Comparison of ENCODE assay signal across 28 cellular contexts in genomic region chr19:3782330-3782729, GRCh38. TPM values are rescaled to one million over a fixed set of nuclear protein-coding genes. Genes with fewer than 3 reads are reported as not detected.
DNase-seq lines count a peak whose midpoint lies in the region; ATAC-seq, FAIRE-seq and TF ChIP-seq lines count a peak whose summit lies in the region.
"Had no signal": no experiment of that assay in that cellular context is flagged by ENCODE, and none has a peak within 500 bp of the region (broad histone marks: within the 10 kb centered on the region; RNA-seq: fewer than 3 reads in every experiment).

No MANE protein-coding gene starts in this region.

- H3K27me3 ChIP-seq in K562 (ENCODE audit: control insufficient read depth in 2 of 2, insufficient read depth in 2 of 2, low read length in 2 of 2) (no peaks in the 10 kb centered on the region), smooth muscle cell (ENCODE audit: low read depth) (peaks cover 34% of the 10 kb centered on the region)
- H3K27me3 ChIP-seq: SJCRH30 had no signal

- H3K4me3 Mint-ChIP-seq in natural killer cell (peak overlapping the region; percentile 14), nephron (peak overlapping the region; percentile 23 to 57 (median 50))
- no peak overlapping the region for H3K4me3 Mint-ChIP-seq in natural killer cell treated with Interleukin-12 subunit alpha and Interleukin-12 subunit beta and Interleukin-15 and Interleukin-18, amount 100 ng/mL, for 72 hours
- H3K4me3 Mint-ChIP-seq in stimulated activated naive CD8-positive, alpha-beta T cell treated with anti-CD3 and anti-CD28 coated beads, Interleukin-15, amount 100 ng/mL, for 72 hours, result no peak overlapping the region
- H3K4me3 Mint-ChIP-seq: CD4-positive, CD25-positive, alpha-beta regulatory T cell; GM23338 had no signal

- no peak for DNase-seq in natural killer cell
- DNase-seq in natural killer cell treated with Interleukin-12 subunit alpha and Interleukin-12 subunit beta and Interleukin-15 and Interleukin-18, amount 100 ng/mL, for 72 hours (ENCODE audit: low spot score), result no peak
- no peak for DNase-seq in K562 (ENCODE audit: extremely low read depth in 1 of 4, low spot score in 3 of 4)
- DNase-seq in stimulated activated naive CD8-positive, alpha-beta T cell treated with anti-CD3 and anti-CD28 coated beads, Interleukin-15, amount 100 ng/mL, for 72 hours, result no peak
- DNase-seq in smooth muscle cell (lab: John Stamatoyannopoulos, UW; ENCODE audit: unreplicated experiment), result no peak
- DNase-seq in NCI-H526 (lab: John Stamatoyannopoulos, UW), result no peak
- DNase-seq in NAMALWA (ENCODE audit: low spot score), result no peak
- DNase-seq: 8988T; CD4-positive, CD25-positive, alpha-beta regulatory T cell; COR-L47; EL; GDM1; HCEC 1CT; Karpas-422; NCI-H1105; NCI-H1436 treated with DMSO at 0.1 percent for 48 hours; NCI-H187 treated with DMSO at 0.1 percent for 48 hours; NCI-H524; NCI-H774; PC-3; SJCRH30 had no signal

- H3K9me3 ChIP-seq in K562 (replicated peaks; ENCODE audit: control insufficient read depth, insufficient read depth, low read depth, low read length), result peaks cover 20% of the 10 kb centered on the region
- H3K9me3 ChIP-seq in smooth muscle cell (replicated peaks; ENCODE audit: low read depth), result peaks cover 8% of the 10 kb centered on the region
- H3K9me3 ChIP-seq: SJCRH30 had no signal

- TF ChIP-seq RAD21 in K562 (CRISPR knock-in tag; conservative IDR thresholded peaks at IDR 0.05 in 1 of 2, IDR thresholded peaks at IDR 0.05 in 1 of 2), result no peak

- no peak for TF ChIP-seq EP300 in K562 (IDR thresholded peaks at IDR 0.05; ENCODE audit: low read length)

- H3K79me2 ChIP-seq in K562 (ENCODE audit: control insufficient read depth, insufficient read depth, low read length) (peaks cover 18% of the 10 kb centered on the region), smooth muscle cell (ENCODE audit: low read depth) (no peaks in the 10 kb centered on the region)

- H3K4me3 ChIP-seq in K562 (no peak overlapping the region), smooth muscle cell (no peak overlapping the region)
- H3K4me3 ChIP-seq: BLaER1, GM12878, GM23338, SJCRH30 had no signal

- H3K9me3 Mint-ChIP-seq in natural killer cell, result peaks cover 3 to 5% of the 10 kb centered on the region in 2 donors
- peaks cover 6% of the 10 kb centered on the region for H3K9me3 Mint-ChIP-seq in natural killer cell treated with Interleukin-12 subunit alpha and Interleukin-12 subunit beta and Interleukin-15 and Interleukin-18, amount 100 ng/mL, for 72 hours
- H3K9me3 Mint-ChIP-seq in nephron, result peaks cover 16% of the 10 kb centered on the region
- H3K9me3 Mint-ChIP-seq in stimulated activated naive CD8-positive, alpha-beta T cell treated with anti-CD3 and anti-CD28 coated beads, Interleukin-15, amount 100 ng/mL, for 72 hours, result peaks cover 12 to 17% of the 10 kb centered on the region in 2 donors

- H3K4me2 ChIP-seq in K562 (ENCODE audit: insufficient read depth, low read length) (no peak overlapping the region), smooth muscle cell (no peak overlapping the region)
- H3K4me2 ChIP-seq: BLaER1, GM23338 had no signal

- H3K27ac Mint-ChIP-seq in natural killer cell (peak overlapping the region; percentile 36 to 89), nephron (no peak overlapping the region)
- peak overlapping the region in 1 of 2 donors; percentile 3 for H3K27ac Mint-ChIP-seq in natural killer cell treated with Interleukin-12 subunit alpha and Interleukin-12 subunit beta and Interleukin-15 and Interleukin-18, amount 100 ng/mL, for 72 hours
- no peak overlapping the region for H3K27ac Mint-ChIP-seq in stimulated activated naive CD8-positive, alpha-beta T cell treated with anti-CD3 and anti-CD28 coated beads, Interleukin-15, amount 100 ng/mL, for 72 hours
- H3K27ac Mint-ChIP-seq: GM23338 had no signal

- TF ChIP-seq CTCF in natural killer cell (IDR thresholded peaks at IDR 0.05) (no peak), K562 (IDR thresholded peaks at IDR 0.05 in 2 of 3, conservative IDR thresholded peaks at IDR 0.05 in 1 of 3; ENCODE audit: insufficient read depth in 2 of 3, low read depth in 1 of 3, low read length in 3 of 3) (no peak), nephron (IDR thresholded peaks at IDR 0.05; ENCODE audit: unreplicated experiment in 3 of 3) (no peak), smooth muscle cell (IDR thresholded peaks at IDR 0.05; ENCODE audit: borderline replicate concordance, insufficient read depth, poor library complexity, severe bottlenecking) (no peak)

- H3K4me1 Mint-ChIP-seq in natural killer cell, result peaks cover 18 to 36% of the 10 kb centered on the region in 2 donors
- H3K4me1 Mint-ChIP-seq in natural killer cell treated with Interleukin-12 subunit alpha and Interleukin-12 subunit beta and Interleukin-15 and Interleukin-18, amount 100 ng/mL, for 72 hours (ENCODE audit: low read depth in 2 of 2), result peaks cover 14 to 28% of the 10 kb centered on the region in 2 donors
- H3K4me1 Mint-ChIP-seq in nephron, result no peaks in the 10 kb centered on the region
- H3K4me1 Mint-ChIP-seq in stimulated activated naive CD8-positive, alpha-beta T cell treated with anti-CD3 and anti-CD28 coated beads, Interleukin-15, amount 100 ng/mL, for 72 hours, result peaks cover 14% of the 10 kb centered on the region

- BruUV-seq in K562 (replicated peaks; lab: Mats Ljungman, UMichigan), result no TSS peak

- H3K36me3 ChIP-seq in K562 (ENCODE audit: control insufficient read depth, insufficient read depth, low read length), result peaks cover 28% of the 10 kb centered on the region; the same call in 2 of the 3 replicates
- H3K36me3 ChIP-seq in smooth muscle cell (ENCODE audit: low read depth), result no peaks in the 10 kb centered on the region
- H3K36me3 ChIP-seq: BLaER1, SJCRH30 had no signal

- 72% methylated on average over 1 of the region's 1 CpG for WGBS in K562 (ENCODE audit: insufficient coverage, low coverage, missing lambda C conversion rate)
- WGBS in smooth muscle cell (ENCODE audit: low lambda C conversion rate), result 97% methylated on average over 1 of the region's 1 CpG

- H3K27ac ChIP-seq in K562 (ENCODE audit: extremely low read depth, low read depth, low read length), result no peak overlapping the region
- H3K27ac ChIP-seq in smooth muscle cell (ENCODE audit: low read depth), result no peak overlapping the region
- H3K27ac ChIP-seq: BLaER1, SJCRH30 had no signal

- POLR2A ChIA-PET in K562 (lab: Yijun Ruan, JAX), result interaction anchor here (1.1 kb wide), 1 partner anchor 14 kb away, joined by 3 read pairs; no protein-coding TSS in a partner anchor

- ATAC-seq in natural killer cell (no peak), K562 (no peak)
- no peak for ATAC-seq in natural killer cell treated with Interleukin-12 subunit alpha and Interleukin-12 subunit beta and Interleukin-15 and Interleukin-18, amount 100 ng/mL, for 72 hours
- ATAC-seq in stimulated activated naive CD8-positive, alpha-beta T cell treated with anti-CD3 and anti-CD28 coated beads, Interleukin-15, amount 100 ng/mL, for 72 hours, result no peak
- ATAC-seq: GM12878, GM23338, PC-3, Right ventricle myocardium inferior, SK-N-SH treated with all-trans-retinoic acid at 6 μM for 48 hours had no signal

- no peaks in the 10 kb centered on the region for H3F3A ChIP-seq in smooth muscle cell (ENCODE audit: low read depth)

- no peak for FAIRE-seq in K562 (lab: Jason Lieb, UNC)
- FAIRE-seq: GM12878 had no signal

- H2AFZ ChIP-seq in K562 (ENCODE audit: low read depth, low read length) (no peak overlapping the region), smooth muscle cell (ENCODE audit: low read depth) (no peak overlapping the region)
- H2AFZ ChIP-seq: GM23338 had no signal

- in situ Hi-C loops in K562 (cut with MboI), result no loop called here

- CTCF ChIA-PET in K562 (lab: Yijun Ruan, JAX; ENCODE audit: low intra/inter-chr PET ratio), result no interaction called here

- H3K36me3 Mint-ChIP-seq in natural killer cell (peaks cover 8% of the 10 kb centered on the region), nephron (ENCODE audit: low read depth) (peaks cover 5% of the 10 kb centered on the region)
- peaks cover 9% of the 10 kb centered on the region for H3K36me3 Mint-ChIP-seq in natural killer cell treated with Interleukin-12 subunit alpha and Interleukin-12 subunit beta and Interleukin-15 and Interleukin-18, amount 100 ng/mL, for 72 hours

- H3K4me1 ChIP-seq in K562 (replicated peaks in 1 of 2; ENCODE audit: control insufficient read depth in 2 of 2, insufficient read depth in 2 of 2, low read length in 2 of 2), result peaks cover 0 to 47% of the 10 kb centered on the region in 2 experiments; a peak in 2 of 5 replicates
- H3K4me1 ChIP-seq in smooth muscle cell (ENCODE audit: low read depth), result peaks cover 4% of the 10 kb centered on the region
- H3K4me1 ChIP-seq: SJCRH30 had no signal

- no peaks in the 10 kb centered on the region for H3K27me3 Mint-ChIP-seq in natural killer cell (ENCODE audit: low read depth in 2 of 2)
- no peaks in the 10 kb centered on the region for H3K27me3 Mint-ChIP-seq in natural killer cell treated with Interleukin-12 subunit alpha and Interleukin-12 subunit beta and Interleukin-15 and Interleukin-18, amount 100 ng/mL, for 72 hours
- peaks cover 50% of the 10 kb centered on the region for H3K27me3 Mint-ChIP-seq in nephron (ENCODE audit: low read depth)
- H3K27me3 Mint-ChIP-seq in stimulated activated naive CD8-positive, alpha-beta T cell treated with anti-CD3 and anti-CD28 coated beads, Interleukin-15, amount 100 ng/mL, for 72 hours, result no peaks in the 10 kb centered on the region

- intact Hi-C loops in natural killer cell (cut with micrococcal nuclease), result loop anchor here (10.0 kb wide), 1 partner anchor 202 kb away; the partner anchor contains the start of gene EEF2
- intact Hi-C loops in K562 (cut with micrococcal nuclease), result loop anchor here (10.0 kb wide), 1 partner anchor 62 kb away; no protein-coding TSS in a partner anchor

- H4K20me1 ChIP-seq in K562 (replicated peaks; ENCODE audit: control insufficient read depth, insufficient read depth, low read length), result no peaks in the 10 kb centered on the region
- no peaks in the 10 kb centered on the region for H4K20me1 ChIP-seq in smooth muscle cell (ENCODE audit: low read depth)

- no peaks in the 10 kb centered on the region for H3K9me1 ChIP-seq in K562 (ENCODE audit: control insufficient read depth, insufficient read depth, low read length)

- H3K9ac ChIP-seq in K562 (ENCODE audit: insufficient read depth in 1 of 2, low read depth in 2 of 2, low read length in 2 of 2) (no peak overlapping the region), smooth muscle cell (ENCODE audit: low read depth) (no peak overlapping the region)
- H3K9ac ChIP-seq: BLaER1 had no signal

- no peak for TF ChIP-seq POLR2A in K562 (conservative IDR thresholded peaks at IDR 0.05)

RNA-seq across cellular contexts. Expression of gene MATK, which starts 3.9 kb away (rescaled TPM):
- 100 to 1,000 TPM; 269 to 353 (median 317) TPM for total RNA-seq in natural killer cell
- total RNA-seq in natural killer cell treated with Interleukin-12 subunit alpha and Interleukin-12 subunit beta and Interleukin-15 and Interleukin-18, amount 100 ng/mL, for 72 hours, result 10 to 100 TPM; 58.5 to 61.9 TPM
- total RNA-seq in K562 (2011; cell fraction: chromatin; rRNA removed; ENCODE audit: low replicate concordance), result 11.1 and 55.0 TPM in 2 replicates
- 38.4 and 53.0 TPM in 2 replicates for total RNA-seq in K562 (2011; cell fraction: nucleolus; rRNA removed)
- 22.6 and 29.8 TPM in 2 replicates for total RNA-seq in K562 (2011; cell fraction: nucleoplasm; rRNA removed)
- total RNA-seq in K562 (2014; rRNA removed), result 41.2 and 57.1 TPM in 2 replicates
- total RNA-seq in K562 (2014; rRNA removed; fragmentation: Illumina TruSeq; extraction: Trizol), result 6.1 and 8.4 TPM in 2 replicates
- total RNA-seq in K562 (2015; rRNA removed; fragmentation: Illumina TruSeq; extraction: Trizol), result 21.4 and 23.2 TPM in 2 replicates
- total RNA-seq in K562 (2021), result 41.5 and 45.3 TPM in 2 replicates
- 31.1 and 32.8 TPM in 2 replicates for polyA plus RNA-seq in K562 (2011; rRNA removed)
- 41.1 and 137 TPM in 2 replicates for polyA plus RNA-seq in K562 (2011; cell fraction: cytosol; rRNA removed)
- 69.7 and 163 TPM in 2 replicates for polyA plus RNA-seq in K562 (2011; cell fraction: nucleus; rRNA removed)
- polyA plus RNA-seq in K562 (2012), result 26.0 and 36.8 TPM in 2 replicates
- 10.8 and 15.7 TPM in 2 replicates for polyA plus RNA-seq in K562 (2014; fragmentation: Illumina TruSeq; extraction: Trizol)
- under 1 TPM; 0.08 to 0.71 TPM for polyA plus RNA-seq in K562 (2014; fragmentation: Nextera tagmentation; extraction: Ambion mirVana)
- 37.5 and 37.9 TPM in 2 replicates for polyA plus RNA-seq in K562 (2014; rRNA removed)
- 13.5 and 29.7 TPM in 2 replicates for polyA minus RNA-seq in K562 (2011; rRNA and poly(A)+ RNA removed)
- 38.7 and 58.7 TPM in 2 replicates for polyA minus RNA-seq in K562 (2011; cell fraction: cytosol; rRNA and poly(A)+ RNA removed)
- 26.9 and 35.3 TPM in 2 replicates for polyA minus RNA-seq in K562 (2011; cell fraction: nucleus; rRNA and poly(A)+ RNA removed)
- not detected in 2 replicates for total RNA-seq in smooth muscle cell
- not detected in 2 replicates for polyA plus RNA-seq in smooth muscle cell
- total RNA-seq: PC-3, RPMI7951, SJCRH30 had no signal

RNA-seq across cellular contexts. Expression of gene RAX2, which starts 10.3 kb away (rescaled TPM):
- total RNA-seq in natural killer cell (not detected), K562 (2014; rRNA removed) (not detected in 2 replicates), K562 (2014; rRNA removed; fragmentation: Illumina TruSeq; extraction: Trizol) (not detected in 2 replicates), K562 (2015; rRNA removed; fragmentation: Illumina TruSeq; extraction: Trizol) (not detected in 2 replicates), K562 (2021) (not detected in 2 replicates), smooth muscle cell (not detected in 2 replicates)
- total RNA-seq in natural killer cell treated with Interleukin-12 subunit alpha and Interleukin-12 subunit beta and Interleukin-15 and Interleukin-18, amount 100 ng/mL, for 72 hours, result under 1 TPM in 1 of 2 donors, not detected in 1; 0.21 TPM
- not detected in 2 replicates for total RNA-seq in K562 (2011; cell fraction: chromatin; rRNA removed; ENCODE audit: low replicate concordance)
- not detected in 2 replicates for total RNA-seq in K562 (2011; cell fraction: nucleolus; rRNA removed)
- total RNA-seq in K562 (2011; cell fraction: nucleoplasm; rRNA removed), result not detected in 2 replicates
- polyA plus RNA-seq in K562 (2011; rRNA removed) (not detected in 2 replicates), K562 (2014; fragmentation: Illumina TruSeq; extraction: Trizol) (not detected in 2 replicates), K562 (2014; fragmentation: Nextera tagmentation; extraction: Ambion mirVana) (not detected), K562 (2014; rRNA removed) (not detected in 2 replicates), smooth muscle cell (not detected in 2 replicates)
- polyA plus RNA-seq in K562 (2011; cell fraction: cytosol; rRNA removed), result 0.07 TPM in 1 of 2 replicates, not detected in the other
- polyA plus RNA-seq in K562 (2011; cell fraction: nucleus; rRNA removed), result not detected in 2 replicates
- polyA plus RNA-seq in K562 (2012), result not detected in 2 replicates
- not detected in 2 replicates for polyA minus RNA-seq in K562 (2011; rRNA and poly(A)+ RNA removed)
- polyA minus RNA-seq in K562 (2011; cell fraction: cytosol; rRNA and poly(A)+ RNA removed), result not detected in 2 replicates
- polyA minus RNA-seq in K562 (2011; cell fraction: nucleus; rRNA and poly(A)+ RNA removed), result not detected in 2 replicates
- total RNA-seq: CD4-positive, CD25-positive, alpha-beta regulatory T cell; GM12878; GM23338; PC-3; Right ventricle myocardium inferior; RPMI7951; SJCRH30 had no signal
- polyA plus RNA-seq: GM12878 had no signal

RNA-seq across cellular contexts. Expression of gene MRPL54, which starts 19.8 kb away (rescaled TPM):
- total RNA-seq in natural killer cell, result 10 to 100 TPM; 54.1 to 60.5 (median 55.5) TPM
- 10 to 100 TPM; 58.5 to 75.1 TPM for total RNA-seq in natural killer cell treated with Interleukin-12 subunit alpha and Interleukin-12 subunit beta and Interleukin-15 and Interleukin-18, amount 100 ng/mL, for 72 hours
- 2.2 and 8.0 TPM in 2 replicates for total RNA-seq in K562 (2011; cell fraction: chromatin; rRNA removed; ENCODE audit: low replicate concordance)
- 17.5 and 22.6 TPM in 2 replicates for total RNA-seq in K562 (2011; cell fraction: nucleolus; rRNA removed)
- total RNA-seq in K562 (2011; cell fraction: nucleoplasm; rRNA removed), result 10.3 and 13.7 TPM in 2 replicates
- 120 and 124 TPM in 2 replicates for total RNA-seq in K562 (2014; rRNA removed)
- 31.5 and 35.9 TPM in 2 replicates for total RNA-seq in K562 (2014; rRNA removed; fragmentation: Illumina TruSeq; extraction: Trizol)
- 93.8 and 97.3 TPM in 2 replicates for total RNA-seq in K562 (2015; rRNA removed; fragmentation: Illumina TruSeq; extraction: Trizol)
- total RNA-seq in K562 (2021), result 83.2 and 87.9 TPM in 2 replicates
- 44.2 and 52.3 TPM in 2 replicates for polyA plus RNA-seq in K562 (2011; rRNA removed)
- polyA plus RNA-seq in K562 (2011; cell fraction: cytosol; rRNA removed), result 78.5 and 131 TPM in 2 replicates
- polyA plus RNA-seq in K562 (2011; cell fraction: nucleus; rRNA removed), result 26.1 and 29.8 TPM in 2 replicates
- 61.4 and 75.3 TPM in 2 replicates for polyA plus RNA-seq in K562 (2012)
- polyA plus RNA-seq in K562 (2014; fragmentation: Illumina TruSeq; extraction: Trizol), result 56.9 and 68.4 TPM in 2 replicates
- 10 to 100 TPM in 1 of 2 experiments, 1 to 10 TPM in 1; 3.5 to 13.6 TPM for polyA plus RNA-seq in K562 (2014; fragmentation: Nextera tagmentation; extraction: Ambion mirVana)
- polyA plus RNA-seq in K562 (2014; rRNA removed), result 93.7 and 131 TPM in 2 replicates
- polyA minus RNA-seq in K562 (2011; rRNA and poly(A)+ RNA removed), result 4.1 and 5.0 TPM in 2 replicates
- 8.6 and 16.9 TPM in 2 replicates for polyA minus RNA-seq in K562 (2011; cell fraction: cytosol; rRNA and poly(A)+ RNA removed)
- polyA minus RNA-seq in K562 (2011; cell fraction: nucleus; rRNA and poly(A)+ RNA removed), result 6.2 and 6.3 TPM in 2 replicates
- total RNA-seq in smooth muscle cell, result 19.5 and 33.8 TPM in 2 replicates
- 60.8 and 64.4 TPM in 2 replicates for polyA plus RNA-seq in smooth muscle cell

RNA-seq across cellular contexts. Expression of gene APBA3, which starts 20.8 kb away (rescaled TPM):
- total RNA-seq in natural killer cell (10 to 100 TPM; 39.9 to 53.6 (median 43.8) TPM), K562 (2014; rRNA removed) (28.8 and 29.5 TPM in 2 replicates), K562 (2014; rRNA removed; fragmentation: Illumina TruSeq; extraction: Trizol) (1.4 and 2.8 TPM in 2 replicates), K562 (2015; rRNA removed; fragmentation: Illumina TruSeq; extraction: Trizol) (10.8 and 14.0 TPM in 2 replicates), K562 (2021) (19.7 and 23.8 TPM in 2 replicates), smooth muscle cell (7.7 and 16.1 TPM in 2 replicates)
- total RNA-seq in natural killer cell treated with Interleukin-12 subunit alpha and Interleukin-12 subunit beta and Interleukin-15 and Interleukin-18, amount 100 ng/mL, for 72 hours, result 10 to 100 TPM; 40.6 to 55.4 TPM
- total RNA-seq in K562 (2011; cell fraction: chromatin; rRNA removed; ENCODE audit: low replicate concordance), result 27.4 and 90.5 TPM in 2 replicates
- 79.5 and 85.9 TPM in 2 replicates for total RNA-seq in K562 (2011; cell fraction: nucleolus; rRNA removed)
- 36.4 and 47.7 TPM in 2 replicates for total RNA-seq in K562 (2011; cell fraction: nucleoplasm; rRNA removed)
- polyA plus RNA-seq in K562 (2011; rRNA removed) (11.5 and 20.7 TPM in 2 replicates), K562 (2014; fragmentation: Illumina TruSeq; extraction: Trizol) (9.0 and 18.5 TPM in 2 replicates), K562 (2014; fragmentation: Nextera tagmentation; extraction: Ambion mirVana) (under 1 TPM; 0.10 to 0.42 TPM), K562 (2014; rRNA removed) (25.0 and 28.2 TPM in 2 replicates), smooth muscle cell (27.9 and 28.4 TPM in 2 replicates)
- polyA plus RNA-seq in K562 (2011; cell fraction: cytosol; rRNA removed), result 17.0 and 42.5 TPM in 2 replicates
- polyA plus RNA-seq in K562 (2011; cell fraction: nucleus; rRNA removed), result 56.1 and 107 TPM in 2 replicates
- polyA plus RNA-seq in K562 (2012), result 11.3 and 21.1 TPM in 2 replicates
- 3.0 and 6.7 TPM in 2 replicates for polyA minus RNA-seq in K562 (2011; rRNA and poly(A)+ RNA removed)
- polyA minus RNA-seq in K562 (2011; cell fraction: cytosol; rRNA and poly(A)+ RNA removed), result 13.3 and 13.6 TPM in 2 replicates
- 27.1 and 27.5 TPM in 2 replicates for polyA minus RNA-seq in K562 (2011; cell fraction: nucleus; rRNA and poly(A)+ RNA removed)

Comparison
In these comparisons a context has a peak if more than half of its experiments do, and no peak if none do; other contexts are left out.
1. H3K4me3 Mint-ChIP-seq: peak in natural killer cell (single experiment) and nephron (3 of 3); none in natural killer cell treated with Interleukin-12 subunit alpha and Interleukin-12 subunit beta and Interleukin-15 and Interleukin-18, amount 100 ng/mL, for 72 hours (single experiment) and stimulated activated naive CD8-positive, alpha-beta T cell treated with anti-CD3 and anti-CD28 coated beads, Interleukin-15, amount 100 ng/mL, for 72 hours (0 of 2).
2. H3K27ac Mint-ChIP-seq: peak in natural killer cell (2 of 2); none in nephron (0 of 3) and stimulated activated naive CD8-positive, alpha-beta T cell treated with anti-CD3 and anti-CD28 coated beads, Interleukin-15, amount 100 ng/mL, for 72 hours (0 of 2).